ENCODE assay signal across 10 cellular contexts in the genomic region with DNA sequence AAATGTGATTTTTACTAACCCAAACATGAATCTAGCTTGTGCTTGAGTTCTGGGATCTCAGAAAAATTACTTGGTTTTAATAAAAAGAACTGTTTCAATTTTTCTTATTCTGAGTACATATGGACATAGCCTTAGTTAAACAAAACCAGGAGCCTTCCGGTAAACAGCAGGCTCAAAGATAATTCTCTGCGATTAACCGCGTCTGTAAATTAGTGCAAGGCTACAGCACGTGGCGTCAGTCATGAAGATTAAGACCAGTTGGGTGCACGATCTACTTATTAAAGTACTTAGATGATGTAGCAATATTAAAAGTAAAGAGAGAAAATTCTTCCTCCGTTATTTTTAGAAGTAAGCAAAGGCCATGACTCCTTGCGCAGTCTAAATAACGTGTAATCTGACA. TPM values are rescaled to one million over a fixed set of nuclear protein-coding genes. Genes with fewer than 3 reads are reported as not detected.
DNase-seq lines count a peak whose midpoint lies in the region; ATAC-seq and TF ChIP-seq lines count a peak whose summit lies in the region.
"Had no signal": no experiment of that assay in that cellular context is flagged by ENCODE, and none has a peak within 500 bp of the region (broad histone marks: within the 10 kb centered on the region; RNA-seq: fewer than 3 reads in every experiment).

No MANE protein-coding gene starts in this region.

- no peak overlapping the region for H3K27ac Mint-ChIP-seq in stimulated activated effector memory CD8-positive, alpha-beta T cell treated with anti-CD3 and anti-CD28 coated beads, Interleukin-12 subunit alpha, Interleukin-12 subunit beta, amount 100 ng/mL, for 72 hours

- H3K36me3 Mint-ChIP-seq in stimulated activated effector memory CD8-positive, alpha-beta T cell treated with anti-CD3 and anti-CD28 coated beads, Interleukin-12 subunit alpha, Interleukin-12 subunit beta, amount 100 ng/mL, for 72 hours = no peaks in the 10 kb centered on the region

- H3K9me3 ChIP-seq in ascending aorta (no peaks in the 10 kb centered on the region), iPS-18c (ENCODE audit: control insufficient read depth, insufficient read depth, low read length) (no peaks in the 10 kb centered on the region)

- peak overlapping the region; percentile 25 for H3K4me3 Mint-ChIP-seq in stimulated activated effector memory CD8-positive, alpha-beta T cell treated with anti-CD3 and anti-CD28 coated beads, Interleukin-12 subunit alpha, Interleukin-12 subunit beta, amount 100 ng/mL, for 72 hours

- no peak for TF ChIP-seq CTCF in ascending aorta (IDR thresholded peaks at IDR 0.05)

- H3K4me1 ChIP-seq in ascending aorta = no peaks in the 10 kb centered on the region

- DNase-seq in ascending aorta (ENCODE audit: low spot score in 2 of 2) (no peak), mesenteric fat pad (ENCODE audit: low spot score) (no peak), HK-2 (ENCODE audit: unreplicated experiment) (no peak), nucleus accumbens (lab: John Stamatoyannopoulos, UW) (no peak)
- DNase-seq in stimulated activated effector memory CD8-positive, alpha-beta T cell treated with anti-CD3 and anti-CD28 coated beads, Interleukin-12 subunit alpha, Interleukin-12 subunit beta, amount 100 ng/mL, for 72 hours (ENCODE audit: low spot score in 2 of 2) = no peak
- DNase-seq: NCI-H1694 treated with DMSO at 0.1 percent for 48 hours had no signal

- H3K4me3 ChIP-seq in GM08714 (ENCODE audit: low read length) (peak overlapping the region; percentile 10; the same call in 1 of the 2 replicates), ascending aorta (peak overlapping the region; percentile 49 to 79), iPS-18c (ENCODE audit: insufficient read depth, low read depth, low read length) (peak overlapping the region; percentile 21; the same call in 1 of the 2 replicates)

- no peaks in the 10 kb centered on the region for H3K4me1 Mint-ChIP-seq in stimulated activated effector memory CD8-positive, alpha-beta T cell treated with anti-CD3 and anti-CD28 coated beads, Interleukin-12 subunit alpha, Interleukin-12 subunit beta, amount 100 ng/mL, for 72 hours

- no peaks in the 10 kb centered on the region for H3K9me3 Mint-ChIP-seq in stimulated activated effector memory CD8-positive, alpha-beta T cell treated with anti-CD3 and anti-CD28 coated beads, Interleukin-12 subunit alpha, Interleukin-12 subunit beta, amount 100 ng/mL, for 72 hours

- no peaks in the 10 kb centered on the region for H3K36me3 ChIP-seq in ascending aorta

- intact Hi-C loops in ascending aorta (cut with DNase I) = loop anchor here (1.0 to 10.0 kb wide), 3 partner anchors 54 to 339 kb away; partner anchors contain the start of genes ABCC9 and PYROXD1

- H3K27ac ChIP-seq in ascending aorta = peak overlapping the region; percentile 54 to 80
- H3K27ac ChIP-seq: SK-N-MC had no signal

- H3K27me3 ChIP-seq in ascending aorta = no peaks in the 10 kb centered on the region

- ATAC-seq in stimulated activated effector memory CD8-positive, alpha-beta T cell treated with anti-CD3 and anti-CD28 coated beads, Interleukin-12 subunit alpha, Interleukin-12 subunit beta, amount 100 ng/mL, for 72 hours = no peak
- ATAC-seq in HG03439 (IDR thresholded peaks at IDR 0.05; ENCODE audit: unreplicated experiment) = no peak

RNA-seq across cellular contexts. Expression of gene KCNJ8, which starts 0.7 kb away (rescaled TPM):
- total RNA-seq in ascending aorta (27.8 TPM), mesenteric fat pad (16.5 TPM)

Comparison
In these comparisons a context has a peak if more than half of its experiments do, and no peak if none do; other contexts are left out.
1. H3K4me3 ChIP-seq: peak in every context shown above with its lines; median percentile 64 in ascending aorta; 21 in iPS-18c; 10 in GM08714.